1 cellular context compared by ENCODE assay signal in genomic region chr16:29808219-29808900, GRCh38.
TF ChIP-seq lines count a peak whose summit lies in the region.

No MANE protein-coding gene starts in this region.

TF ChIP-seq in HepG2, 621 proteins besides CTCF, POLR2A, EP300 and RAD21:
- TF ChIP-seq MAFF (IDR thresholded peaks at IDR 0.05; ENCODE audit: low read depth, low read length) = peak; percentile 90
- 0 out of 2 replicates have a peak, but pooled peaks have one; percentile 12 for TF ChIP-seq ZNF512 (CRISPR knock-in tag; IDR thresholded peaks at IDR 0.05)
- 0 out of 2 replicates have a peak, but pooled peaks have one; percentile 7 for TF ChIP-seq AHDC1 (CRISPR knock-in tag; IDR thresholded peaks at IDR 0.05; ENCODE audit: borderline replicate concordance)
- 0 out of 2 replicates have a peak, but pooled peaks have one; percentile 18 for TF ChIP-seq RFX5 (IDR thresholded peaks at IDR 0.05; ENCODE audit: low read depth, low read length)
- no peak for TF ChIP-seq PHB2 (IDR thresholded peaks at IDR 0.05; ENCODE audit: partially characterized antibody)
- 0 out of 2 replicates have a peak, but pooled peaks have one; percentile 7 for TF ChIP-seq ZNF816 (CRISPR knock-in tag; IDR thresholded peaks at IDR 0.05; ENCODE audit: borderline replicate concordance)
- no peak for TF ChIP-seq SP140L (CRISPR knock-in tag; IDR thresholded peaks at IDR 0.05; ENCODE audit: borderline replicate concordance)
- TF ChIP-seq NFE2L2 (IDR thresholded peaks at IDR 0.05; ENCODE audit: low read length) = 0 out of 2 replicates have a peak, but pooled peaks have one; percentile 16
- TF ChIP-seq GABPA (IDR thresholded peaks at IDR 0.05; ENCODE audit: low read depth, low read length) = no peak
- no peak for TF ChIP-seq GABPA (CRISPR knock-in tag; IDR thresholded peaks at IDR 0.05; ENCODE audit: low read depth)
- TF ChIP-seq MAFK (conservative IDR thresholded peaks at IDR 0.05 in 1 of 2, IDR thresholded peaks at IDR 0.05 in 1 of 2; ENCODE audit: low read length in 2 of 2) = peak; percentile 94 to 96
- TF ChIP-seq PCBP1 (IDR thresholded peaks at IDR 0.05; ENCODE audit: borderline replicate concordance, low read depth, low read length) = peak; percentile 4; the same call in 1 of the 2 replicates
- peak; percentile 18; the same call in 1 of the 2 replicates for TF ChIP-seq MAFG (CRISPR knock-in tag; IDR thresholded peaks at IDR 0.05)
